20 cellular contexts compared by ENCODE assay signal in genomic region chr20:12946789-12947188, GRCh38.
DNase-seq lines count a peak whose midpoint lies in the region; ATAC-seq, FAIRE-seq and TF ChIP-seq lines count a peak whose summit lies in the region.
"Had no signal": no experiment of that assay in that cellular context is flagged by ENCODE, and none has a peak within 500 bp of the region (broad histone marks: within the 10 kb centered on the region; RNA-seq: fewer than 3 reads in every experiment).

No MANE protein-coding gene starts in this region.

- ATAC-seq in GM21619 (IDR thresholded peaks at IDR 0.05; ENCODE audit: unreplicated experiment), result no peak

- DNase-seq in DMS53 (lab: John Stamatoyannopoulos, UW), result peak; percentile 39
- peak; percentile 64 for DNase-seq in LNCaP clone FGC (ENCODE audit: low read depth)
- DNase-seq in NCI-H345 treated with DMSO at 0.1 percent for 48 hours (lab: John Stamatoyannopoulos, UW; ENCODE audit: unreplicated experiment), result no peak
- DNase-seq in Ammon's horn (ENCODE audit: low spot score), result no peak
- DNase-seq: BE2C; CD4-positive, alpha-beta T cell; CD8-positive, alpha-beta memory T cell; DMS 273 treated with DMSO at 0.1 percent for 48 hours; DND-41; GM23248; H7; HCEC 1CT had no signal

- no peak for TF ChIP-seq CTCF in LNCaP clone FGC (IDR thresholded peaks at IDR 0.05; ENCODE audit: control insufficient read depth, extremely low read depth, insufficient read depth)

- peak; percentile 9 for FAIRE-seq in islet of Langerhans (lab: Jason Lieb, UNC)
- FAIRE-seq: A204.1, D721Med, G401.6, GM12892, H1 had no signal

- H3K4me3 ChIP-seq in LNCaP clone FGC (ENCODE audit: low read depth, low read length), result no peak overlapping the region
- H3K4me3 ChIP-seq: BLaER1 treated with 17β-estradiol and CSF1 and Interleukin-3, amounts not matched to agents 10 nM and 100 nM; GM23248 had no signal

Comparison
In these comparisons a context has a peak if more than half of its experiments do, and no peak if none do; other contexts are left out.
1. DNase-seq: peak in DMS53 (single experiment) and LNCaP clone FGC (single experiment); none in NCI-H345 treated with DMSO at 0.1 percent for 48 hours (single experiment) and Ammon's horn (single experiment).